In the genomic region with DNA sequence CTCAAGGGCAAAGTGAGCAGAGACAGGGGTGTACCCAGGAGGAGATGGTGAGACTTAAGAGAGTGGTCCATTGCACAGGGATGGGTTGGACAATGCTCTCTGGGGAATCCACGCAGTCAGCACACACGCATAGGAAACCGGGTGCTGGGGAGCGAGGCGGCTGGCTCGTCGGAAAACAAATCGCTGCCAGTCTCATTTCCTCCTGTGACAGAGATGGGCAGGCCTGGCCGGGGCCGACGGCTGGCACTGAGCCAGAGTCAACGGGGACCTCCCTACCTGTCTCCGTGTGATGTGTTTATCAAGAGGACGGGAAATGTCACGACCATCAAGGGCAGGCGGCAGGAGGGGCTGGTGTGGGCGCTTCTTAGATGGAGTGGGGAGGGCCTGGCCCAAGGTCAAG, we compare ENCODE assay signal across 18 cellular contexts. TPM values are rescaled to one million over a fixed set of nuclear protein-coding genes. Genes with fewer than 3 reads are reported as not detected.
DNase-seq lines count a peak whose midpoint lies in the region; ATAC-seq and TF ChIP-seq lines count a peak whose summit lies in the region.
"Had no signal": no experiment of that assay in that cellular context is flagged by ENCODE, and none has a peak within 500 bp of the region (broad histone marks: within the 10 kb centered on the region; RNA-seq: fewer than 3 reads in every experiment).

No MANE protein-coding gene starts in this region.

- H3K36me3 Mint-ChIP-seq in T-helper 17 cell (ENCODE audit: low read depth) (peaks cover 3% of the 10 kb centered on the region), naive B cell (no peaks in the 10 kb centered on the region)
- H3K36me3 Mint-ChIP-seq: CD4-positive, CD25-positive, alpha-beta regulatory T cell; naive thymus-derived CD8-positive, alpha-beta T cell had no signal

- no peak for TF ChIP-seq CTCF in tibial nerve (IDR thresholded peaks at IDR 0.05)

- H3K4me1 ChIP-seq in tibial nerve, result peaks cover 0 to 11% (median 0%) of the 10 kb centered on the region in 4 donors
- H3K4me1 ChIP-seq: left lung had no signal

- TF ChIP-seq POLR2A in tibial nerve (IDR thresholded peaks at IDR 0.05), result no peak

- 27 to 41% methylated on average over 16 to 17 of the region's 17 CpGs for WGBS in tibial nerve, 2 donors

- ATAC-seq in T-helper 17 cell (peak; percentile 23), naive B cell (ENCODE audit: low read depth in 2 of 2) (peak; percentile 86 to 88), HG02973 (IDR thresholded peaks at IDR 0.05; ENCODE audit: unreplicated experiment) (no peak)
- ATAC-seq: left lung, Right ventricle myocardium inferior had no signal

- H3K4me3 ChIP-seq in tibial nerve, result no peak overlapping the region
- H3K4me3 ChIP-seq: esophagus muscularis mucosa, left lung, tibial artery had no signal

- DNase-seq in DMS53 (lab: John Stamatoyannopoulos, UW) (peak; percentile 25), DMS53 treated with DMSO at 0.1 percent for 48 hours (lab: John Stamatoyannopoulos, UW; ENCODE audit: unreplicated experiment) (no peak), NCI-H1092 treated with DMSO at 0.1 percent for 48 hours (lab: John Stamatoyannopoulos, UW) (peak; percentile 56), T-helper 17 cell (no peak), naive B cell (peak; percentile 77), tibial nerve (ENCODE audit: low spot score in 2 of 2) (no peak), NCI-H2171 (lab: John Stamatoyannopoulos, UW) (no peak)
- DNase-seq: CD4-positive, CD25-positive, alpha-beta regulatory T cell; cortex of kidney; IMR-90; NCI-H1694 treated with DMSO at 0.1 percent for 48 hours; tibial artery had no signal

- H3K9me3 ChIP-seq in T-helper 17 cell (ENCODE audit: control insufficient read depth, low read length, poor library complexity, severe bottlenecking) (no peaks in the 10 kb centered on the region), tibial nerve (peaks cover 0 to 5% (median 0%) of the 10 kb centered on the region in 4 donors)
- H3K9me3 ChIP-seq: esophagus muscularis mucosa, tibial artery had no signal

- no peaks in the 10 kb centered on the region for H3K36me3 ChIP-seq in tibial nerve
- H3K36me3 ChIP-seq: esophagus muscularis mucosa, left lung, tibial artery had no signal

- no peak overlapping the region for H3K27ac Mint-ChIP-seq in T-helper 17 cell
- H3K27ac Mint-ChIP-seq in naive B cell, result peak overlapping the region in 4 of 6 donors; percentile 64 to 96 (median 81)
- H3K27ac Mint-ChIP-seq: CD4-positive, CD25-positive, alpha-beta regulatory T cell; naive thymus-derived CD8-positive, alpha-beta T cell had no signal

- H3K4me3 Mint-ChIP-seq in T-helper 17 cell, result no peak overlapping the region
- H3K4me3 Mint-ChIP-seq in naive B cell, result peak overlapping the region in 2 of 8 donors; percentile 31 to 60
- H3K4me3 Mint-ChIP-seq: CD4-positive, CD25-positive, alpha-beta regulatory T cell; naive thymus-derived CD8-positive, alpha-beta T cell had no signal

- H3K27ac ChIP-seq in tibial nerve, result no peak overlapping the region
- H3K27ac ChIP-seq: 22Rv1, esophagus muscularis mucosa, left lung, tibial artery had no signal

- H3K4me1 Mint-ChIP-seq in T-helper 17 cell, result no peaks in the 10 kb centered on the region
- peaks cover 4 to 8% (median 6%) of the 10 kb centered on the region in 3 donors for H3K4me1 Mint-ChIP-seq in naive B cell
- H3K4me1 Mint-ChIP-seq: CD4-positive, CD25-positive, alpha-beta regulatory T cell had no signal

- peaks cover 33% of the 10 kb centered on the region for H3K27me3 Mint-ChIP-seq in T-helper 17 cell
- peaks cover 0 to 32% (median 3%) of the 10 kb centered on the region in 3 donors for H3K27me3 Mint-ChIP-seq in naive B cell
- H3K27me3 Mint-ChIP-seq: CD4-positive, CD25-positive, alpha-beta regulatory T cell had no signal

- TF ChIP-seq EP300 in tibial nerve (IDR thresholded peaks at IDR 0.05), result no peak

- H3K27me3 ChIP-seq in tibial nerve, result no peaks in the 10 kb centered on the region
- H3K27me3 ChIP-seq: esophagus muscularis mucosa, tibial artery had no signal

- peaks cover 0 to 5% (median 3%) of the 10 kb centered on the region in 7 donors for H3K9me3 Mint-ChIP-seq in naive B cell

RNA-seq across cellular contexts. Expression of a gene that starts 27.3 kb away (rescaled TPM):
- total RNA-seq in T-helper 17 cell (1 to 10 TPM; 1.2 to 2.9 TPM), tibial nerve (100 to 1,000 TPM; 446 to 795 (median 529) TPM)
- 1 to 10 TPM in 2 of 6 donors, under 1 TPM in 3, not detected in 1; 0.19 to 1.5 (median 0.73) TPM for polyA plus RNA-seq in naive B cell (ENCODE audit: low read depth in 6 of 6)

Comparison
In these comparisons a context has a peak if more than half of its experiments do, and no peak if none do; other contexts are left out.
1. DNase-seq: peak in DMS53 (single experiment), NCI-H1092 treated with DMSO at 0.1 percent for 48 hours (single experiment) and naive B cell (single experiment); none in DMS53 treated with DMSO at 0.1 percent for 48 hours (single experiment), T-helper 17 cell (0 of 3), tibial nerve (0 of 2) and NCI-H2171 (single experiment).
2. RNA of a gene that starts 27.3 kb away (total RNA-seq): 446 to 795 TPM in tibial nerve; 1.2 to 2.9 TPM in T-helper 17 cell; every median in the first group is over 100 times any median in the second.